In the genomic region with DNA sequence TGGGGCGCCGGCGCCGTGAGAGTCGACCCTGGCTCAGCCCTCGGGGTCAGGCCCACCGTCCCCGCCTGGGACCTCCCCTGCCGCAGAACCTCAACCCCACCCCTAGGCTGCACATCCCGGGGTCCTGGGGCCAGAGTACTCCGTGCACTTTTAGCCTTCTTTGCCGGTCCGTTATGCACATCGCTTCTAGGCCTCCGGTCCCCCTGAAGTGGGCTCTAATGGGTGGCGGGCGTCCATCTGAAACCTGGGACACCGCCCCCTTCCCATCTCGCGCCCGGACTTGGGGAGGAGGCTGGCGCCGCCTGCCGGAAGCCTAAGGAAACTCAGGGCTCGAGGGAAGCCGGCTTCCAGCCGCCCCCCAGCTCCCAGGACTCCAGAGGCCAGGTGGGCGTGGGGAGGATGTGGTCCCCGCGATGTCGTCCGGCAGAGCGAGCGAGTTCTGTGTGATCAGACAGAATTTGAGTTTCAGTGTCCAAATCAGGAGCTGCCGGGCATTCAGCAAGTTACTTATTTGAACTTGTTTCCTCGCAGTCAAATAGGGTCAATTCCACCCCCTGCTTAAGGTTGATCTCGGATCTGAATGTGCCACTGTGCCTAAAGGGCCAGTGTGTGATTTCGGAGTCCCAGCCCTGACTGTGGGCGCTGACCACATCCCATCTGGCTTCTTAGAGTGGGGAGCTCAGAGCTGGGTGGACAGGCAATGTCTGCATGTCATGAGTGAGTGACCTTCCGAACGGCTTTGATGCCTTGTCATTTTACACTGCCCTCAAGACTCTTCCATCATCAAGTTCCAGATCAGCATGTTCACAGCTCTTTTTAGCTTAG, we compare ENCODE assay signal across 8 cellular contexts. TPM values are rescaled to one million over a fixed set of nuclear protein-coding genes. Genes with fewer than 3 reads are reported as not detected.
DNase-seq lines count a peak whose midpoint lies in the region; ATAC-seq and TF ChIP-seq lines count a peak whose summit lies in the region.

No MANE protein-coding gene starts in this region.

- H3K36me3 ChIP-seq in MM.1S (replicated peaks; ENCODE audit: insufficient read depth, low read length) (no peaks in the 10 kb centered on the region), esophagus squamous epithelium (no peaks in the 10 kb centered on the region), neural progenitor cell (no peaks in the 10 kb centered on the region)

- H3K4me1 Mint-ChIP-seq in activated CD8-positive, alpha-beta T cell treated with anti-CD3 and anti-CD28 coated beads, Interleukin-2, amount 10 ng/mL, durations not matched to agents 7 days and 5 days (ENCODE audit: low read depth), result peaks cover 21% of the 10 kb centered on the region
- peaks cover 11% of the 10 kb centered on the region for H3K4me1 Mint-ChIP-seq in neural progenitor cell

- TF ChIP-seq CTCF in MM.1S (IDR thresholded peaks at IDR 0.05; ENCODE audit: low read length) (peak; percentile 85), esophagus squamous epithelium (IDR thresholded peaks at IDR 0.05) (peak in 5 of 6 experiments; percentile 13 to 68 (median 62)), neural progenitor cell (IDR thresholded peaks at IDR 0.05) (peak; percentile 86)

- H3F3A ChIP-seq in MM.1S (ENCODE audit: insufficient read depth, low read length) (peaks cover 6% of the 10 kb centered on the region; the same call in 1 of the 2 replicates), neural progenitor cell (ENCODE audit: low read depth) (peaks cover 14% of the 10 kb centered on the region)

- H3K27me3 ChIP-seq in MM.1S (replicated peaks; ENCODE audit: insufficient read depth, low read length) (peaks cover 37% of the 10 kb centered on the region), esophagus squamous epithelium (peaks cover 0 to 80% (median 3%) of the 10 kb centered on the region in 4 donors), neural progenitor cell (peaks cover 75% of the 10 kb centered on the region)

- H3K9me3 ChIP-seq in MM.1S (replicated peaks; ENCODE audit: insufficient read depth, low read length) (no peaks in the 10 kb centered on the region), esophagus squamous epithelium (no peaks in the 10 kb centered on the region), neural progenitor cell (ENCODE audit: low read depth) (no peaks in the 10 kb centered on the region)

- DNase-seq in NCI-H1092 treated with DMSO at 0.1 percent for 48 hours (lab: John Stamatoyannopoulos, UW) (peak; percentile 8), NCI-H1092 (lab: John Stamatoyannopoulos, UW) (no peak), MM.1S (peak; percentile 42), esophagus squamous epithelium (lab: John Stamatoyannopoulos, UW) (no peak), neural progenitor cell (ENCODE audit: low spot score) (peak; percentile 90), OCI-M2 (lab: John Stamatoyannopoulos, UW; ENCODE audit: unreplicated experiment) (no peak)
- peak; percentile 47 for DNase-seq in activated CD8-positive, alpha-beta T cell treated with anti-CD3 and anti-CD28 coated beads, Interleukin-2, amount 10 ng/mL, durations not matched to agents 7 days and 5 days

- peak overlapping the region; percentile 99 for H3K4me2 ChIP-seq in MM.1S (ENCODE audit: low read depth, low read length)
- peak overlapping the region; percentile 84 for H3K4me2 ChIP-seq in neural progenitor cell

- H3K4me1 ChIP-seq in MM.1S (ENCODE audit: low read length), result peaks cover 5% of the 10 kb centered on the region; the same call in 1 of the 2 replicates
- peaks cover 20 to 43% (median 20%) of the 10 kb centered on the region in 3 donors for H3K4me1 ChIP-seq in esophagus squamous epithelium
- H3K4me1 ChIP-seq in neural progenitor cell, result peaks cover 14% of the 10 kb centered on the region

- POLR2A ChIA-PET in activated CD8-positive, alpha-beta T cell treated with anti-CD3 and anti-CD28 coated beads, Interleukin-2, amount 10 ng/mL, durations not matched to agents 7 days and 5 days (lab: Charles Lee), result interaction anchor here (0.7 kb wide), 2 partner anchors 67 to 106 kb away, joined by 3 to 6 read pairs; no protein-coding TSS in a partner anchor

- H3K27ac ChIP-seq in MM.1S (ENCODE audit: low read length) (no peak overlapping the region), esophagus squamous epithelium (peak overlapping the region in 2 of 4 donors; percentile 66 to 75), neural progenitor cell (no peak overlapping the region)

- CTCF ChIA-PET in activated CD8-positive, alpha-beta T cell treated with anti-CD3 and anti-CD28 coated beads, Interleukin-2, amount 10 ng/mL, durations not matched to agents 7 days and 5 days (lab: Charles Lee), result interaction anchor here (0.7 to 4.5 kb wide), 21 partner anchors 9 to 148 kb away, joined by 3 to 37 read pairs (median 5); a partner anchor contains a TSS

- no peaks in the 10 kb centered on the region for H3K9me2 ChIP-seq in MM.1S (replicated peaks; ENCODE audit: insufficient read depth, low read length)

- H2AFZ ChIP-seq in MM.1S (ENCODE audit: low read length) (peak overlapping the region; percentile 90), neural progenitor cell (replicated peaks) (peak overlapping the region; percentile 86)

- no peaks in the 10 kb centered on the region for H4K20me1 ChIP-seq in MM.1S (ENCODE audit: insufficient read depth, low read length)
- H4K20me1 ChIP-seq in neural progenitor cell (ENCODE audit: low read depth), result peaks cover 34% of the 10 kb centered on the region

- no peak for TF ChIP-seq POLR2A in esophagus squamous epithelium (IDR thresholded peaks at IDR 0.05)

- H3K9ac ChIP-seq in MM.1S (ENCODE audit: low read length) (no peak overlapping the region; the same call in 1 of the 2 replicates), neural progenitor cell (no peak overlapping the region)

- peak overlapping the region; percentile 70 for H3K4me3 Mint-ChIP-seq in activated CD8-positive, alpha-beta T cell treated with anti-CD3 and anti-CD28 coated beads, Interleukin-2, amount 10 ng/mL, durations not matched to agents 7 days and 5 days
- peak overlapping the region; percentile 86 for H3K4me3 Mint-ChIP-seq in neural progenitor cell

- no peak overlapping the region for H3K27ac Mint-ChIP-seq in activated CD8-positive, alpha-beta T cell treated with anti-CD3 and anti-CD28 coated beads, Interleukin-2, amount 10 ng/mL, durations not matched to agents 7 days and 5 days
- H3K27ac Mint-ChIP-seq in neural progenitor cell, result no peak overlapping the region

- H3K79me2 ChIP-seq in MM.1S (ENCODE audit: low read length) (no peaks in the 10 kb centered on the region), neural progenitor cell (ENCODE audit: low read depth) (no peaks in the 10 kb centered on the region)

- H3K4me3 ChIP-seq in MM.1S (ENCODE audit: low read length) (peak overlapping the region; percentile 74), esophagus squamous epithelium (peak overlapping the region; percentile 30 to 72 (median 46)), neural progenitor cell (peak overlapping the region; percentile 52)

- intact Hi-C loops in esophagus squamous epithelium (cut with DNase I), result no loop called here

- peaks cover 56% of the 10 kb centered on the region for H3K27me3 Mint-ChIP-seq in activated CD8-positive, alpha-beta T cell treated with anti-CD3 and anti-CD28 coated beads, Interleukin-2, amount 10 ng/mL, durations not matched to agents 7 days and 5 days (ENCODE audit: low read depth)
- H3K27me3 Mint-ChIP-seq in neural progenitor cell (ENCODE audit: insufficient read depth, low read depth), result peaks cover 53% of the 10 kb centered on the region

- no peaks in the 10 kb centered on the region for H3K9me3 Mint-ChIP-seq in activated CD8-positive, alpha-beta T cell treated with anti-CD3 and anti-CD28 coated beads, Interleukin-2, amount 10 ng/mL, durations not matched to agents 7 days and 5 days (ENCODE audit: insufficient read depth)
- H3K9me3 Mint-ChIP-seq in neural progenitor cell, result no peaks in the 10 kb centered on the region

- H3K36me3 Mint-ChIP-seq in activated CD8-positive, alpha-beta T cell treated with anti-CD3 and anti-CD28 coated beads, Interleukin-2, amount 10 ng/mL, durations not matched to agents 7 days and 5 days (ENCODE audit: low read depth), result no peaks in the 10 kb centered on the region
- no peaks in the 10 kb centered on the region for H3K36me3 Mint-ChIP-seq in neural progenitor cell

- ATAC-seq in activated CD8-positive, alpha-beta T cell treated with anti-CD3 and anti-CD28 coated beads, Interleukin-2, amount 10 ng/mL, durations not matched to agents 7 days and 5 days, result peak; percentile 17
- no peak for ATAC-seq in HG02938 (IDR thresholded peaks at IDR 0.05; ENCODE audit: unreplicated experiment)

- 20 to 59% methylated on average over 3 to 5 of the region's 41 CpGs for WGBS in esophagus squamous epithelium, 2 donors

RNA-seq across cellular contexts. Expression of a gene that starts 47.6 kb away (rescaled TPM):
- total RNA-seq in activated CD8-positive, alpha-beta T cell treated with anti-CD3 and anti-CD28 coated beads, Interleukin-2, amount 10 ng/mL, durations not matched to agents 7 days and 5 days, result under 1 TPM; 0.11 to 0.26 TPM
- 1 to 10 TPM in 2 of 4 donors, under 1 TPM in 2; 0.15 to 3.8 (median 0.93) TPM for total RNA-seq in esophagus squamous epithelium
- 76.3 and 169 TPM in 2 replicates for total RNA-seq in neural progenitor cell (ENCODE audit: low replicate concordance)

Comparison
In these comparisons a context has a peak if more than half of its experiments do, and no peak if none do; other contexts are left out.
1. DNase-seq: peak in NCI-H1092 treated with DMSO at 0.1 percent for 48 hours (single experiment), MM.1S (single experiment), activated CD8-positive, alpha-beta T cell treated with anti-CD3 and anti-CD28 coated beads, Interleukin-2, amount 10 ng/mL, durations not matched to agents 7 days and 5 days (single experiment) and neural progenitor cell (single experiment); none in NCI-H1092 (single experiment), esophagus squamous epithelium (single experiment) and OCI-M2 (single experiment).
2. RNA of a gene that starts 47.6 kb away (total RNA-seq): 76.3 to 169 TPM in neural progenitor cell; 0.15 to 3.8 TPM in esophagus squamous epithelium and 0.11 to 0.26 TPM in activated CD8-positive, alpha-beta T cell treated with anti-CD3 and anti-CD28 coated beads, Interleukin-2, amount 10 ng/mL, durations not matched to agents 7 days and 5 days; every median in the first group is over 10 times any median in the second.
3. Peak in every context shown above with its lines, with median percentiles within 50 percentile points of each other: H3K4me3 ChIP-seq and CTCF ChIP-seq.